Comparison of ENCODE assay signal across 17 cellular contexts in genomic region chr15:43886558-43886957, GRCh38.
"Had no signal": no experiment of that assay in that cellular context is flagged by ENCODE, and none has a peak within 500 bp of the region (broad histone marks: within the 10 kb centered on the region; RNA-seq: fewer than 3 reads in every experiment).

No MANE protein-coding gene starts in this region.

- H3K36me3 Mint-ChIP-seq: natural killer cell treated with Interleukin-12 subunit alpha and Interleukin-12 subunit beta and Interleukin-15 and Interleukin-18, amount 100 ng/mL, for 72 hours had no signal

- H3K4me1 Mint-ChIP-seq: activated B cell treated with CpG ODN at 0.5 μM for 24 hours had no signal

- DNase-seq: activated B cell treated with CpG ODN at 0.5 μM for 24 hours; activated CD4-positive, alpha-beta T cell treated with anti-CD3 and anti-CD28 coated beads for 4 hours; activated CD8-positive, alpha-beta memory T cell treated with anti-CD3 and anti-CD28 coated beads, Interleukin-2, amount 50 U/mL, for 4 hours; activated CD8-positive, alpha-beta T cell treated with anti-CD3 and anti-CD28 coated beads, Interleukin-2, amount 10 ng/mL, durations not matched to agents 7 days and 5 days; activated naive CD4-positive, alpha-beta T cell treated with anti-CD3 and anti-CD28 coated beads, Interleukin-2, amount 50 U/mL, for 16 hours; activated naive CD8-positive, alpha-beta T cell treated with anti-CD3 and anti-CD28 coated beads, Interleukin-2, amount 50 U/mL, for 24 hours; activated T-cell treated with anti-CD3 and anti-CD28 coated beads, Interleukin-2, amount 50 U/mL, for 24 hours; effector memory CD4-positive, alpha-beta T cell; esophagus squamous epithelium; gastrocnemius medialis; hippocampal formation; spleen; stimulated activated CD4-positive, alpha-beta T cell treated with anti-CD3 and anti-CD28 coated beads, Interleukin-4, amount 100 ng/mL, for 1 hour; T1000; transverse colon had no signal

- H3K27me3 Mint-ChIP-seq: activated B cell treated with CpG ODN at 0.5 μM for 24 hours; activated naive CD8-positive, alpha-beta T cell treated with anti-CD3 and anti-CD28 coated beads, Interleukin-2, amount 50 U/mL, for 24 hours; activated T-cell treated with anti-CD3 and anti-CD28 coated beads, Interleukin-2, amount 50 U/mL, for 24 hours; natural killer cell treated with Interleukin-12 subunit alpha and Interleukin-12 subunit beta and Interleukin-15 and Interleukin-18, amount 100 ng/mL, for 72 hours had no signal

- H3K9me3 Mint-ChIP-seq: activated B cell treated with CpG ODN at 0.5 μM for 24 hours; activated naive CD8-positive, alpha-beta T cell treated with anti-CD3 and anti-CD28 coated beads, Interleukin-2, amount 50 U/mL, for 24 hours; activated T-cell treated with anti-CD3 and anti-CD28 coated beads, Interleukin-2, amount 50 U/mL, for 24 hours; natural killer cell treated with Interleukin-12 subunit alpha and Interleukin-12 subunit beta and Interleukin-15 and Interleukin-18, amount 100 ng/mL, for 72 hours; T-helper 1 cell treated with Interleukin-12 subunit alpha and Interleukin-12 subunit beta and Interleukin-4 antibody, amounts not matched to agents 30 μg/mL and 1 μg/mL, for 36 hours had no signal

- H3K27ac Mint-ChIP-seq: activated B cell treated with CpG ODN at 0.5 μM for 24 hours; activated CD8-positive, alpha-beta T cell treated with anti-CD3 and anti-CD28 coated beads, Interleukin-2, amount 10 ng/mL, durations not matched to agents 7 days and 5 days; activated naive CD8-positive, alpha-beta T cell treated with anti-CD3 and anti-CD28 coated beads, Interleukin-2, amount 50 U/mL, for 24 hours; activated T-cell treated with anti-CD3 and anti-CD28 coated beads, Interleukin-2, amount 50 U/mL, for 24 hours; natural killer cell treated with Interleukin-12 subunit alpha and Interleukin-12 subunit beta and Interleukin-15 and Interleukin-18, amount 100 ng/mL, for 72 hours; T-helper 1 cell treated with Interleukin-12 subunit alpha and Interleukin-12 subunit beta and Interleukin-4 antibody, amounts not matched to agents 30 μg/mL and 1 μg/mL, for 36 hours had no signal

- H3K4me3 Mint-ChIP-seq: activated B cell treated with CpG ODN at 0.5 μM for 24 hours; activated CD8-positive, alpha-beta T cell treated with anti-CD3 and anti-CD28 coated beads, Interleukin-2, amount 10 ng/mL, durations not matched to agents 7 days and 5 days; activated naive CD8-positive, alpha-beta T cell treated with anti-CD3 and anti-CD28 coated beads, Interleukin-2, amount 50 U/mL, for 24 hours; activated T-cell treated with anti-CD3 and anti-CD28 coated beads, Interleukin-2, amount 50 U/mL, for 24 hours; natural killer cell treated with Interleukin-12 subunit alpha and Interleukin-12 subunit beta and Interleukin-15 and Interleukin-18, amount 100 ng/mL, for 72 hours; T-helper 1 cell treated with Interleukin-12 subunit alpha and Interleukin-12 subunit beta and Interleukin-4 antibody, amounts not matched to agents 30 μg/mL and 1 μg/mL, for 36 hours had no signal

- ATAC-seq: activated CD8-positive, alpha-beta T cell treated with anti-CD3 and anti-CD28 coated beads, Interleukin-2, amount 10 ng/mL, durations not matched to agents 7 days and 5 days; gastrocnemius medialis; natural killer cell treated with Interleukin-12 subunit alpha and Interleukin-12 subunit beta and Interleukin-15 and Interleukin-18, amount 100 ng/mL, for 72 hours had no signal
